Comparison of ENCODE assay signal across 20 cellular contexts in genomic region chr5:54964405-54964804, GRCh38. TPM values are rescaled to one million over a fixed set of nuclear protein-coding genes. Genes with fewer than 3 reads are reported as not detected.
DNase-seq lines count a peak whose midpoint lies in the region; ATAC-seq and TF ChIP-seq lines count a peak whose summit lies in the region.
"Had no signal": no experiment of that assay in that cellular context is flagged by ENCODE, and none has a peak within 500 bp of the region (broad histone marks: within the 10 kb centered on the region; RNA-seq: fewer than 3 reads in every experiment).

No MANE protein-coding gene starts in this region.

- H4K20me1 ChIP-seq in hepatocyte (ENCODE audit: insufficient read depth, poor library complexity, severe bottlenecking), result no peaks in the 10 kb centered on the region

- peaks cover 5% of the 10 kb centered on the region for H3K4me1 Mint-ChIP-seq in activated naive CD4-positive, alpha-beta T cell treated with anti-CD3 and anti-CD28 coated beads, Interleukin-2, amount 50 U/mL, for 24 hours
- H3K4me1 Mint-ChIP-seq: CD14-positive monocyte had no signal

- DNase-seq in NCI-H187 treated with DMSO at 0.1 percent for 48 hours (lab: John Stamatoyannopoulos, UW) (peak; percentile 12), NCI-H187 (lab: John Stamatoyannopoulos, UW) (no peak), dermis blood vessel endothelial cell (peak; percentile 49), hepatocyte (ENCODE audit: low spot score) (no peak)
- no peak for DNase-seq in activated naive CD4-positive, alpha-beta T cell treated with anti-CD3 and anti-CD28 coated beads, Interleukin-2, amount 50 U/mL, for 16 hours
- DNase-seq: AML-193; CD4-positive, alpha-beta memory T cell; DMS153; DMS79; GDM1; HCEC 1CT; IMR-90 had no signal

- ATAC-seq in HG02884 (IDR thresholded peaks at IDR 0.05; ENCODE audit: unreplicated experiment), result no peak
- ATAC-seq: A549, GM23338 had no signal

- no peaks in the 10 kb centered on the region for H3K27me3 ChIP-seq in hepatocyte

- no peak overlapping the region for H3K4me3 ChIP-seq in hepatocyte
- H3K4me3 ChIP-seq: A549, GM23338 had no signal

- H3K27me3 Mint-ChIP-seq in activated naive CD4-positive, alpha-beta T cell treated with anti-CD3 and anti-CD28 coated beads, Interleukin-2, amount 50 U/mL, for 24 hours, result no peaks in the 10 kb centered on the region

- H3K9me2 ChIP-seq in hepatocyte (replicated peaks; ENCODE audit: insufficient read depth), result no peaks in the 10 kb centered on the region

- no peak overlapping the region for H3K4me3 Mint-ChIP-seq in activated naive CD4-positive, alpha-beta T cell treated with anti-CD3 and anti-CD28 coated beads, Interleukin-2, amount 50 U/mL, for 24 hours
- H3K4me3 Mint-ChIP-seq: CD14-positive monocyte; CD4-positive, alpha-beta memory T cell; GM23338 had no signal

- H2AFZ ChIP-seq in hepatocyte, result no peak overlapping the region
- H2AFZ ChIP-seq: GM23338 had no signal

- H3K4me1 ChIP-seq in hepatocyte (ENCODE audit: insufficient read depth), result no peaks in the 10 kb centered on the region
- H3K4me1 ChIP-seq: A549 had no signal

- no peak overlapping the region for H3K4me2 ChIP-seq in hepatocyte
- H3K4me2 ChIP-seq: A549, GM23338 had no signal

- peaks cover 3% of the 10 kb centered on the region for H3K36me3 Mint-ChIP-seq in activated naive CD4-positive, alpha-beta T cell treated with anti-CD3 and anti-CD28 coated beads, Interleukin-2, amount 50 U/mL, for 24 hours
- H3K36me3 Mint-ChIP-seq: CD14-positive monocyte; CD4-positive, alpha-beta memory T cell had no signal

- no peak overlapping the region for H3K27ac ChIP-seq in hepatocyte
- H3K27ac ChIP-seq: 22Rv1, A549 had no signal

- no peaks in the 10 kb centered on the region for H3K79me2 ChIP-seq in hepatocyte

- no peaks in the 10 kb centered on the region for H3K36me3 ChIP-seq in hepatocyte (replicated peaks; ENCODE audit: insufficient read depth, low read depth)

- H3K9me3 ChIP-seq in hepatocyte (ENCODE audit: low read depth), result no peaks in the 10 kb centered on the region
- H3K9me3 ChIP-seq: A549 had no signal

- H3K9me3 Mint-ChIP-seq in activated naive CD4-positive, alpha-beta T cell treated with anti-CD3 and anti-CD28 coated beads, Interleukin-2, amount 50 U/mL, for 24 hours, result no peaks in the 10 kb centered on the region
- H3K9me3 Mint-ChIP-seq: CD14-positive monocyte had no signal

- H3K27ac Mint-ChIP-seq in activated naive CD4-positive, alpha-beta T cell treated with anti-CD3 and anti-CD28 coated beads, Interleukin-2, amount 50 U/mL, for 24 hours, result peak overlapping the region; percentile 15
- H3K27ac Mint-ChIP-seq: GM23338 had no signal

- no peak for TF ChIP-seq CTCF in hepatocyte (IDR thresholded peaks at IDR 0.05; ENCODE audit: poor library complexity)

RNA-seq across cellular contexts. Expression of gene ESM1, which starts 21.0 kb away (rescaled TPM):
- total RNA-seq in dermis blood vessel endothelial cell (54.5 and 70.8 TPM in 2 replicates), hepatocyte (2.2 and 2.6 TPM in 2 replicates)
- 0.16 and 1.5 TPM in 2 replicates for polyA plus RNA-seq in hepatocyte
- polyA plus RNA-seq: A549, CD14-positive monocyte, GM23338 had no signal

RNA-seq across cellular contexts. Expression of gene GZMK, which starts 59.7 kb away (rescaled TPM):
- total RNA-seq in dermis blood vessel endothelial cell (not detected in 2 replicates), hepatocyte (not detected in 2 replicates)
- polyA plus RNA-seq in hepatocyte, result not detected in 2 replicates
- total RNA-seq: Daoy, GM23338, IMR-90 had no signal
- polyA plus RNA-seq: A549, BJ, GM23338, IMR-90 had no signal

Comparison
In these comparisons a context has a peak if more than half of its experiments do, and no peak if none do; other contexts are left out.
1. DNase-seq: peak in NCI-H187 treated with DMSO at 0.1 percent for 48 hours (single experiment) and dermis blood vessel endothelial cell (single experiment); none in NCI-H187 (0 of 2), activated naive CD4-positive, alpha-beta T cell treated with anti-CD3 and anti-CD28 coated beads, Interleukin-2, amount 50 U/mL, for 16 hours (single experiment) and hepatocyte (single experiment).
2. RNA of gene ESM1, which starts 21.0 kb away (total RNA-seq): 54.5 to 70.8 TPM in dermis blood vessel endothelial cell; 2.2 to 2.6 TPM in hepatocyte; every median in the first group is over 10 times any median in the second.